Comparison of ENCODE assay signal across 1 cellular context in the genomic region with DNA sequence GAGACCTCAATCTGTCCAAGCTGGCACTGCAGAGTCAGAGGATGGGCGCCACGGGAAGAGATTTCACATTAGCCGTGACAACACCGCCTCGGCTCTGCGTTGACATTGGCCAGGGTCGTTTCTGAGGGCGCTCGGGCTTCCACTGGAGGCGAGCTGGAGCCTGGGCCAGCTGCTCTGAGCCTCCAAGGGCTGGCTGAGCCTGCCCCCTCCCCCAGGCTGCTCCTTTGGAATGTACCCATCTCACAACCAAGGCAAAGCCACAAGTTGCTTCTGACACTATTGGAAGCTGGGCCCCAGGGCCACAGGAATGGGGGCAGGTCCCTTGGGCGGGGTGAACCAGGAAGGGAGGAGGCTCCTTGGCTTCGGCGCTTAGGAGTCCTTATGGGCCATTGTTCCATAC.
TF ChIP-seq lines count a peak whose summit lies in the region.

No MANE protein-coding gene starts in this region.

TF ChIP-seq in GM23338, 12 proteins besides CTCF, POLR2A, EP300 and RAD21 (continued from another document):
- TF ChIP-seq, protein P1, sequence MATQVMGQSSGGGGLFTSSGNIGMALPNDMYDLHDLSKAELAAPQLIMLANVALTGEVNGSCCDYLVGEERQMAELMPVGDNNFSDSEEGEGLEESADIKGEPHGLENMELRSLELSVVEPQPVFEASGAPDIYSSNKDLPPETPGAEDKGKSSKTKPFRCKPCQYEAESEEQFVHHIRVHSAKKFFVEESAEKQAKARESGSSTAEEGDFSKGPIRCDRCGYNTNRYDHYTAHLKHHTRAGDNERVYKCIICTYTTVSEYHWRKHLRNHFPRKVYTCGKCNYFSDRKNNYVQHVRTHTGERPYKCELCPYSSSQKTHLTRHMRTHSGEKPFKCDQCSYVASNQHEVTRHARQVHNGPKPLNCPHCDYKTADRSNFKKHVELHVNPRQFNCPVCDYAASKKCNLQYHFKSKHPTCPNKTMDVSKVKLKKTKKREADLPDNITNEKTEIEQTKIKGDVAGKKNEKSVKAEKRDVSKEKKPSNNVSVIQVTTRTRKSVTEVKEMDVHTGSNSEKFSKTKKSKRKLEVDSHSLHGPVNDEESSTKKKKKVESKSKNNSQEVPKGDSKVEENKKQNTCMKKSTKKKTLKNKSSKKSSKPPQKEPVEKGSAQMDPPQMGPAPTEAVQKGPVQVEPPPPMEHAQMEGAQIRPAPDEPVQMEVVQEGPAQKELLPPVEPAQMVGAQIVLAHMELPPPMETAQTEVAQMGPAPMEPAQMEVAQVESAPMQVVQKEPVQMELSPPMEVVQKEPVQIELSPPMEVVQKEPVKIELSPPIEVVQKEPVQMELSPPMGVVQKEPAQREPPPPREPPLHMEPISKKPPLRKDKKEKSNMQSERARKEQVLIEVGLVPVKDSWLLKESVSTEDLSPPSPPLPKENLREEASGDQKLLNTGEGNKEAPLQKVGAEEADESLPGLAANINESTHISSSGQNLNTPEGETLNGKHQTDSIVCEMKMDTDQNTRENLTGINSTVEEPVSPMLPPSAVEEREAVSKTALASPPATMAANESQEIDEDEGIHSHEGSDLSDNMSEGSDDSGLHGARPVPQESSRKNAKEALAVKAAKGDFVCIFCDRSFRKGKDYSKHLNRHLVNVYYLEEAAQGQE (IDR thresholded peaks at IDR 0.05; ENCODE audit: unreplicated experiment), result no peak
- TF ChIP-seq NANOG (IDR thresholded peaks at IDR 0.05; ENCODE audit: borderline replicate concordance) (no peak), EZH2phosphoT487 (IDR thresholded peaks at IDR 0.05; ENCODE audit: unreplicated experiment) (no peak), POLR2AphosphoS5 (IDR thresholded peaks at IDR 0.05; ENCODE audit: low read depth) (no peak), JUNB (IDR thresholded peaks at IDR 0.05; ENCODE audit: unreplicated experiment) (no peak), CREB1 (CRISPR knock-in tag; IDR thresholded peaks at IDR 0.05; ENCODE audit: low read depth) (no peak), STAT1 (IDR thresholded peaks at IDR 0.05; ENCODE audit: unreplicated experiment) (no peak), EZH2 (IDR thresholded peaks at IDR 0.05; ENCODE audit: low read depth, unreplicated experiment) (no peak), ZNF114 (CRISPR knock-in tag; IDR thresholded peaks at IDR 0.05) (no peak)
- TF ChIP-seq, protein P2, sequence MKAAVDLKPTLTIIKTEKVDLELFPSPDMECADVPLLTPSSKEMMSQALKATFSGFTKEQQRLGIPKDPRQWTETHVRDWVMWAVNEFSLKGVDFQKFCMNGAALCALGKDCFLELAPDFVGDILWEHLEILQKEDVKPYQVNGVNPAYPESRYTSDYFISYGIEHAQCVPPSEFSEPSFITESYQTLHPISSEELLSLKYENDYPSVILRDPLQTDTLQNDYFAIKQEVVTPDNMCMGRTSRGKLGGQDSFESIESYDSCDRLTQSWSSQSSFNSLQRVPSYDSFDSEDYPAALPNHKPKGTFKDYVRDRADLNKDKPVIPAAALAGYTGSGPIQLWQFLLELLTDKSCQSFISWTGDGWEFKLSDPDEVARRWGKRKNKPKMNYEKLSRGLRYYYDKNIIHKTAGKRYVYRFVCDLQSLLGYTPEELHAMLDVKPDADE (IDR thresholded peaks at IDR 0.05), result no peak
- TF ChIP-seq, protein P3, sequence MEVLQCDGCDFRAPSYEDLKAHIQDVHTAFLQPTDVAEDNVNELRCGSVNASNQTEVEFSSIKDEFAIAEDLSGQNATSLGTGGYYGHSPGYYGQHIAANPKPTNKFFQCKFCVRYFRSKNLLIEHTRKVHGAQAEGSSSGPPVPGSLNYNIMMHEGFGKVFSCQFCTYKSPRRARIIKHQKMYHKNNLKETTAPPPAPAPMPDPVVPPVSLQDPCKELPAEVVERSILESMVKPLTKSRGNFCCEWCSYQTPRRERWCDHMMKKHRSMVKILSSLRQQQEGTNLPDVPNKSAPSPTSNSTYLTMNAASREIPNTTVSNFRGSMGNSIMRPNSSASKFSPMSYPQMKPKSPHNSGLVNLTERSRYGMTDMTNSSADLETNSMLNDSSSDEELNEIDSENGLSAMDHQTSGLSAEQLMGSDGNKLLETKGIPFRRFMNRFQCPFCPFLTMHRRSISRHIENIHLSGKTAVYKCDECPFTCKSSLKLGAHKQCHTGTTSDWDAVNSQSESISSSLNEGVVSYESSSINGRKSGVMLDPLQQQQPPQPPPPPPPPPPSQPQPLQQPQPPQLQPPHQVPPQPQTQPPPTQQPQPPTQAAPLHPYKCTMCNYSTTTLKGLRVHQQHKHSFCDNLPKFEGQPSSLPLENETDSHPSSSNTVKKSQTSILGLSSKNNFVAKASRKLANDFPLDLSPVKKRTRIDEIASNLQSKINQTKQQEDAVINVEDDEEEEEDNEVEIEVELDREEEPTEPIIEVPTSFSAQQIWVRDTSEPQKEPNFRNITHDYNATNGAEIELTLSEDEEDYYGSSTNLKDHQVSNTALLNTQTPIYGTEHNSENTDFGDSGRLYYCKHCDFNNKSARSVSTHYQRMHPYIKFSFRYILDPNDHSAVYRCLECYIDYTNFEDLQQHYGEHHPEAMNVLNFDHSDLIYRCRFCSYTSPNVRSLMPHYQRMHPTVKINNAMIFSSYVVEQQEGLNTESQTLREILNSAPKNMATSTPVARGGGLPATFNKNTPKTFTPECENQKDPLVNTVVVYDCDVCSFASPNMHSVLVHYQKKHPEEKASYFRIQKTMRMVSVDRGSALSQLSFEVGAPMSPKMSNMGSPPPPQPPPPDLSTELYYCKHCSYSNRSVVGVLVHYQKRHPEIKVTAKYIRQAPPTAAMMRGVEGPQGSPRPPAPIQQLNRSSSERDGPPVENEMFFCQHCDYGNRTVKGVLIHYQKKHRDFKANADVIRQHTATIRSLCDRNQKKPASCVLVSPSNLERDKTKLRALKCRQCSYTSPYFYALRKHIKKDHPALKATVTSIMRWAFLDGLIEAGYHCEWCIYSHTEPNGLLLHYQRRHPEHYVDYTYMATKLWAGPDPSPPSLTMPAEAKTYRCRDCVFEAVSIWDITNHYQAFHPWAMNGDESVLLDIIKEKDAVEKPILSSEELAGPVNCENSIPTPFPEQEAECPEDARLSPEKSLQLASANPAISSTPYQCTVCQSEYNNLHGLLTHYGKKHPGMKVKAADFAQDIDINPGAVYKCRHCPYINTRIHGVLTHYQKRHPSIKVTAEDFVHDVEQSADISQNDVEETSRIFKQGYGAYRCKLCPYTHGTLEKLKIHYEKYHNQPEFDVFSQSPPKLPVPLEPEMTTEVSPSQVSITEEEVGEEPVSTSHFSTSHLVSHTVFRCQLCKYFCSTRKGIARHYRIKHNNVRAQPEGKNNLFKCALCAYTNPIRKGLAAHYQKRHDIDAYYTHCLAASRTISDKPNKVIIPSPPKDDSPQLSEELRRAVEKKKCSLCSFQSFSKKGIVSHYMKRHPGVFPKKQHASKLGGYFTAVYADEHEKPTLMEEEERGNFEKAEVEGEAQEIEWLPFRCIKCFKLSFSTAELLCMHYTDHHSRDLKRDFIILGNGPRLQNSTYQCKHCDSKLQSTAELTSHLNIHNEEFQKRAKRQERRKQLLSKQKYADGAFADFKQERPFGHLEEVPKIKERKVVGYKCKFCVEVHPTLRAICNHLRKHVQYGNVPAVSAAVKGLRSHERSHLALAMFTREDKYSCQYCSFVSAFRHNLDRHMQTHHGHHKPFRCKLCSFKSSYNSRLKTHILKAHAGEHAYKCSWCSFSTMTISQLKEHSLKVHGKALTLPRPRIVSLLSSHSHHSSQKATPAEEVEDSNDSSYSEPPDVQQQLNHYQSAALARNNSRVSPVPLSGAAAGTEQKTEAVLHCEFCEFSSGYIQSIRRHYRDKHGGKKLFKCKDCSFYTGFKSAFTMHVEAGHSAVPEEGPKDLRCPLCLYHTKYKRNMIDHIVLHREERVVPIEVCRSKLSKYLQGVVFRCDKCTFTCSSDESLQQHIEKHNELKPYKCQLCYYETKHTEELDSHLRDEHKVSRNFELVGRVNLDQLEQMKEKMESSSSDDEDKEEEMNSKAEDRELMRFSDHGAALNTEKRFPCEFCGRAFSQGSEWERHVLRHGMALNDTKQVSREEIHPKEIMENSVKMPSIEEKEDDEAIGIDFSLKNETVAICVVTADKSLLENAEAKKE (CRISPR knock-in tag; IDR thresholded peaks at IDR 0.05), result no peak
